In genomic region chr10:132258423-132258822, GRCh38 we compare ENCODE assay signal across 32 cellular contexts.
"Had no signal": no experiment of that assay in that cellular context is flagged by ENCODE, and none has a peak within 500 bp of the region (broad histone marks: within the 10 kb centered on the region; RNA-seq: fewer than 3 reads in every experiment).

No MANE protein-coding gene starts in this region.

- H3K36me3 ChIP-seq: ascending aorta, cardiac muscle cell had no signal

- H3K4me3 Mint-ChIP-seq: activated B cell treated with CpG ODN at 0.5 μM for 24 hours; activated CD4-positive, alpha-beta memory T cell treated with anti-CD3 and anti-CD28 coated beads for 36 hours; activated CD8-positive, alpha-beta T cell treated with anti-CD3 and anti-CD28 coated beads for 36 hours; activated naive CD4-positive, alpha-beta T cell treated with anti-CD3 and anti-CD28 coated beads, Interleukin-2, amount 10 ng/mL, durations not matched to agents 7 days and 5 days; activated naive CD4-positive, alpha-beta T cell treated with anti-CD3 and anti-CD28 coated beads, Interleukin-2, amount 50 U/mL, for 24 hours; activated naive CD8-positive, alpha-beta T cell; activated naive CD8-positive, alpha-beta T cell treated with anti-CD3 and anti-CD28 coated beads, Interleukin-2, amount 10 ng/mL, durations not matched to agents 7 days and 5 days; activated naive CD8-positive, alpha-beta T cell treated with anti-CD3 and anti-CD28 coated beads, Interleukin-2, amount 50 U/mL, for 24 hours; activated T-cell treated with anti-CD3 and anti-CD28 coated beads, Interleukin-2, amount 50 U/mL, for 4 hours; activated T-cell treated with anti-CD3 and anti-CD28 coated beads, Interleukin-2, amount 50 U/mL, for 72 hours; brain; T-helper 1 cell treated with Interleukin-12 subunit alpha and Interleukin-12 subunit beta and Interleukin-4 antibody, amounts not matched to agents 30 μg/mL and 1 μg/mL, for 36 hours; T-helper 2 cell treated with Interferon-gamma antibody and Interleukin-4, amounts not matched to agents 5 μg/mL and 100 μg/mL, for 36 hours had no signal

- DNase-seq: activated B cell treated with CpG ODN at 0.5 μM for 24 hours; activated CD4-positive, alpha-beta memory T cell treated with anti-CD3 and anti-CD28 coated beads for 36 hours; activated CD4-positive, alpha-beta T cell treated with anti-CD3 and anti-CD28 coated beads for 48 hours; activated CD4-positive, alpha-beta T cell treated with anti-CD3 and anti-CD28 coated beads, Interleukin-2, amount 50 U/mL, for 1 hour; activated CD4-positive, alpha-beta T cell treated with anti-CD3 and anti-CD28 coated beads, Interleukin-2, amount 50 U/mL, for 4 hours; activated CD4-positive, CD25-positive, alpha-beta regulatory T cell treated with anti-CD3 and anti-CD28 coated beads, Interleukin-2, amount 50 U/mL, for 72 hours; activated CD8-positive, alpha-beta memory T cell treated with anti-CD3 and anti-CD28 coated beads, Interleukin-2, amount 50 U/mL, for 4 hours; activated CD8-positive, alpha-beta T cell treated with anti-CD3 and anti-CD28 coated beads for 36 hours; activated effector memory CD4-positive, alpha-beta T cell treated with Interleukin-2 at 50 U/mL for 16 hours; activated gamma-delta T cell; activated naive CD4-positive, alpha-beta T cell treated with anti-CD3 and anti-CD28 coated beads, Interleukin-2, amount 10 ng/mL, durations not matched to agents 7 days and 5 days; activated naive CD4-positive, alpha-beta T cell treated with Interleukin-2 at 50 U/mL for 16 hours; activated naive CD8-positive, alpha-beta T cell treated with anti-CD3 and anti-CD28 coated beads, Interleukin-2, amount 10 ng/mL, durations not matched to agents 7 days and 5 days; activated naive CD8-positive, alpha-beta T cell treated with anti-CD3 and anti-CD28 coated beads, Interleukin-2, amount 50 U/mL, for 24 hours; activated T-cell treated with anti-CD3 and anti-CD28 coated beads for 4 hours; activated T-cell treated with anti-CD3 and anti-CD28 coated beads, Interleukin-2, amount 50 U/mL, for 1 hour; activated T-cell treated with anti-CD3 and anti-CD28 coated beads, Interleukin-2, amount 50 U/mL, for 4 hours; activated T-cell treated with anti-CD3 and anti-CD28 coated beads, Interleukin-2, amount 50 U/mL, for 72 hours; amygdala; anterior cingulate cortex; caudate nucleus; T-helper 1 cell; T-helper 2 cell; T-helper 9 cell had no signal

- H3K27ac Mint-ChIP-seq: activated B cell treated with CpG ODN at 0.5 μM for 24 hours; activated CD4-positive, alpha-beta memory T cell treated with anti-CD3 and anti-CD28 coated beads for 36 hours; activated CD8-positive, alpha-beta T cell treated with anti-CD3 and anti-CD28 coated beads for 36 hours; activated naive CD4-positive, alpha-beta T cell treated with anti-CD3 and anti-CD28 coated beads, Interleukin-2, amount 10 ng/mL, durations not matched to agents 7 days and 5 days; activated naive CD4-positive, alpha-beta T cell treated with anti-CD3 and anti-CD28 coated beads, Interleukin-2, amount 50 U/mL, for 24 hours; activated naive CD8-positive, alpha-beta T cell; activated naive CD8-positive, alpha-beta T cell treated with anti-CD3 and anti-CD28 coated beads, Interleukin-2, amount 10 ng/mL, durations not matched to agents 7 days and 5 days; activated naive CD8-positive, alpha-beta T cell treated with anti-CD3 and anti-CD28 coated beads, Interleukin-2, amount 50 U/mL, for 24 hours; activated T-cell treated with anti-CD3 and anti-CD28 coated beads, Interleukin-2, amount 50 U/mL, for 72 hours; activated T-helper 2 cell treated with anti-CD3 and anti-CD28 coated beads, Interferon-gamma antibody, Interleukin-2, Interleukin-4, amounts not matched to agents 10 μg/mL and 5 μg/mL and 100 μg/mL, durations not matched to agents 14 hours and 24 hours and 36 hours; brain; T-helper 1 cell treated with Interleukin-12 subunit alpha and Interleukin-12 subunit beta and Interleukin-4 antibody, amounts not matched to agents 30 μg/mL and 1 μg/mL, for 36 hours; T-helper 2 cell treated with Interferon-gamma antibody and Interleukin-4, amounts not matched to agents 5 μg/mL and 100 μg/mL, for 36 hours had no signal

- H3K27me3 Mint-ChIP-seq: activated CD4-positive, alpha-beta memory T cell treated with anti-CD3 and anti-CD28 coated beads for 36 hours; activated CD8-positive, alpha-beta T cell treated with anti-CD3 and anti-CD28 coated beads for 36 hours; activated naive CD4-positive, alpha-beta T cell treated with anti-CD3 and anti-CD28 coated beads, Interleukin-2, amount 10 ng/mL, durations not matched to agents 7 days and 5 days; activated naive CD4-positive, alpha-beta T cell treated with anti-CD3 and anti-CD28 coated beads, Interleukin-2, amount 50 U/mL, for 24 hours; activated naive CD8-positive, alpha-beta T cell; activated naive CD8-positive, alpha-beta T cell treated with anti-CD3 and anti-CD28 coated beads, Interleukin-2, amount 10 ng/mL, durations not matched to agents 7 days and 5 days; activated naive CD8-positive, alpha-beta T cell treated with anti-CD3 and anti-CD28 coated beads, Interleukin-2, amount 50 U/mL, for 24 hours; brain had no signal

- H3K4me3 ChIP-seq: ascending aorta, cardiac muscle cell had no signal

- H3K4me1 Mint-ChIP-seq: activated B cell treated with CpG ODN at 0.5 μM for 24 hours had no signal

- ATAC-seq: activated CD8-positive, alpha-beta T cell treated with anti-CD3 and anti-CD28 coated beads for 36 hours; activated naive CD8-positive, alpha-beta T cell treated with anti-CD3 and anti-CD28 coated beads, Interleukin-2, amount 50 U/mL, for 24 hours; activated T-cell treated with anti-CD3 and anti-CD28 coated beads, Interleukin-2, amount 50 U/mL, for 4 hours had no signal

- H3K36me3 Mint-ChIP-seq: activated CD4-positive, alpha-beta memory T cell treated with anti-CD3 and anti-CD28 coated beads for 36 hours; activated naive CD4-positive, alpha-beta T cell treated with anti-CD3 and anti-CD28 coated beads, Interleukin-2, amount 10 ng/mL, durations not matched to agents 7 days and 5 days; activated naive CD4-positive, alpha-beta T cell treated with anti-CD3 and anti-CD28 coated beads, Interleukin-2, amount 50 U/mL, for 24 hours; activated naive CD8-positive, alpha-beta T cell; activated naive CD8-positive, alpha-beta T cell treated with anti-CD3 and anti-CD28 coated beads, Interleukin-2, amount 10 ng/mL, durations not matched to agents 7 days and 5 days; brain had no signal

- H3K27me3 ChIP-seq: ascending aorta, cardiac muscle cell had no signal

- H3K9me3 Mint-ChIP-seq: activated B cell treated with CpG ODN at 0.5 μM for 24 hours; activated CD4-positive, alpha-beta memory T cell treated with anti-CD3 and anti-CD28 coated beads for 36 hours; activated CD8-positive, alpha-beta T cell treated with anti-CD3 and anti-CD28 coated beads for 36 hours; activated naive CD4-positive, alpha-beta T cell treated with anti-CD3 and anti-CD28 coated beads, Interleukin-2, amount 10 ng/mL, durations not matched to agents 7 days and 5 days; activated naive CD4-positive, alpha-beta T cell treated with anti-CD3 and anti-CD28 coated beads, Interleukin-2, amount 50 U/mL, for 24 hours; activated naive CD8-positive, alpha-beta T cell treated with anti-CD3 and anti-CD28 coated beads, Interleukin-2, amount 10 ng/mL, durations not matched to agents 7 days and 5 days; activated naive CD8-positive, alpha-beta T cell treated with anti-CD3 and anti-CD28 coated beads, Interleukin-2, amount 50 U/mL, for 24 hours; activated T-cell treated with anti-CD3 and anti-CD28 coated beads, Interleukin-2, amount 50 U/mL, for 4 hours; activated T-cell treated with anti-CD3 and anti-CD28 coated beads, Interleukin-2, amount 50 U/mL, for 72 hours; activated T-helper 2 cell treated with anti-CD3 and anti-CD28 coated beads, Interferon-gamma antibody, Interleukin-2, Interleukin-4, amounts not matched to agents 10 μg/mL and 5 μg/mL and 100 μg/mL, durations not matched to agents 14 hours and 24 hours and 36 hours; T-helper 1 cell treated with Interleukin-12 subunit alpha and Interleukin-12 subunit beta and Interleukin-4 antibody, amounts not matched to agents 30 μg/mL and 1 μg/mL, for 36 hours; T-helper 2 cell treated with Interferon-gamma antibody and Interleukin-4, amounts not matched to agents 5 μg/mL and 100 μg/mL, for 36 hours had no signal
